23 cellular contexts compared by ENCODE assay signal in genomic region chr19:49395581-49396407, GRCh38. TPM values are rescaled to one million over a fixed set of nuclear protein-coding genes. Genes with fewer than 3 reads are reported as not detected.
DNase-seq lines count a peak whose midpoint lies in the region; ATAC-seq and TF ChIP-seq lines count a peak whose summit lies in the region.
"Had no signal": no experiment of that assay in that cellular context is flagged by ENCODE, and none has a peak within 500 bp of the region (broad histone marks: within the 10 kb centered on the region; RNA-seq: fewer than 3 reads in every experiment).

No MANE protein-coding gene starts in this region.

- H3K27ac ChIP-seq in foreskin keratinocyte = no peak overlapping the region
- H3K27ac ChIP-seq: esophagus squamous epithelium had no signal

- peaks cover 12% of the 10 kb centered on the region for H3K27me3 Mint-ChIP-seq in nephron progenitor cell (ENCODE audit: low read depth, poor library complexity)
- H3K27me3 Mint-ChIP-seq: activated naive CD8-positive, alpha-beta T cell had no signal

- H3K36me3 Mint-ChIP-seq in nephron progenitor cell (ENCODE audit: low read depth) = no peaks in the 10 kb centered on the region
- H3K36me3 Mint-ChIP-seq: activated naive CD8-positive, alpha-beta T cell; IgD-negative memory B cell; mesothelial cell of epicardium; natural killer cell treated with Interleukin-12 subunit alpha and Interleukin-12 subunit beta and Interleukin-15 and Interleukin-18, amount 100 ng/mL, for 72 hours had no signal

- ATAC-seq in foreskin keratinocyte (no peak), GM18861 (IDR thresholded peaks at IDR 0.05; ENCODE audit: unreplicated experiment) (no peak)
- ATAC-seq: natural killer cell treated with Interleukin-12 subunit alpha and Interleukin-12 subunit beta and Interleukin-15 and Interleukin-18, amount 100 ng/mL, for 72 hours had no signal

- H3K4me1 ChIP-seq in foreskin keratinocyte = no peaks in the 10 kb centered on the region

- TF ChIP-seq CTCF in nephron progenitor cell (IDR thresholded peaks at IDR 0.05) (no peak), GM20000 (IDR thresholded peaks at IDR 0.05; ENCODE audit: extremely low read depth, missing control alignments) (no peak), foreskin keratinocyte (conservative IDR thresholded peaks at IDR 0.05) (no peak)

- DNase-seq in DMS 273 (lab: John Stamatoyannopoulos, UW; ENCODE audit: unreplicated experiment) (peak; percentile 89), amniotic epithelial cell (ENCODE audit: low read depth) (peak; percentile 52), nephron progenitor cell (no peak), GM20000 (ENCODE audit: low spot score) (no peak), foreskin keratinocyte (no peak)
- DNase-seq: CD8-positive, alpha-beta memory T cell; esophagus squamous epithelium; HFFc6; MM.1S; NCI-H187 treated with DMSO at 0.1 percent for 48 hours; stimulated activated CD4-positive, alpha-beta T cell treated with anti-CD3 and anti-CD28 coated beads, Interleukin-2, amount 100 ng/mL, for 24 hours; stimulated activated naive CD4-positive, alpha-beta T cell; T-helper 9 cell had no signal

- peaks cover 2% of the 10 kb centered on the region for H3K27me3 ChIP-seq in foreskin keratinocyte

- no peak overlapping the region for H3K4me3 Mint-ChIP-seq in nephron progenitor cell
- H3K4me3 Mint-ChIP-seq: activated naive CD8-positive, alpha-beta T cell; CD8-positive, alpha-beta memory T cell; HFFc6; IgD-negative memory B cell; mesothelial cell of epicardium; natural killer cell treated with Interleukin-12 subunit alpha and Interleukin-12 subunit beta and Interleukin-15 and Interleukin-18, amount 100 ng/mL, for 72 hours had no signal

- TF ChIP-seq EP300 in Ishikawa (IDR thresholded peaks at IDR 0.05; ENCODE audit: borderline replicate concordance) = no peak

- H3K9me3 Mint-ChIP-seq in nephron progenitor cell = no peaks in the 10 kb centered on the region
- H3K9me3 Mint-ChIP-seq: CD8-positive, alpha-beta memory T cell; HFFc6; IgD-negative memory B cell; mesothelial cell of epicardium; natural killer cell treated with Interleukin-12 subunit alpha and Interleukin-12 subunit beta and Interleukin-15 and Interleukin-18, amount 100 ng/mL, for 72 hours had no signal

- H3K27ac Mint-ChIP-seq in nephron progenitor cell = peak overlapping the region; percentile 29
- H3K27ac Mint-ChIP-seq: activated naive CD8-positive, alpha-beta T cell; HFFc6; IgD-negative memory B cell; mesothelial cell of epicardium; natural killer cell treated with Interleukin-12 subunit alpha and Interleukin-12 subunit beta and Interleukin-15 and Interleukin-18, amount 100 ng/mL, for 72 hours; progenitor cell of endocrine pancreas had no signal

- no peak for TF ChIP-seq RAD21 in Ishikawa (IDR thresholded peaks at IDR 0.05; ENCODE audit: low read depth)

- peaks cover 47% of the 10 kb centered on the region for H3K4me1 Mint-ChIP-seq in nephron progenitor cell

TF ChIP-seq in Ishikawa, 13 proteins besides CTCF, POLR2A, EP300 and RAD21:
- TF ChIP-seq CEBPB (IDR thresholded peaks at IDR 0.05) (peak; percentile 37), NFIC (IDR thresholded peaks at IDR 0.05) (no peak)

RNA-seq across cellular contexts. Expression of gene KASH5, which starts 7.7 kb away (rescaled TPM):
- total RNA-seq in foreskin keratinocyte = not detected in 2 replicates
- not detected in 2 replicates for polyA plus RNA-seq in foreskin keratinocyte
- total RNA-seq: esophagus squamous epithelium, HFFc6, mesothelial cell of epicardium, NCI-H460, progenitor cell of endocrine pancreas, skeletal muscle tissue had no signal
- polyA plus RNA-seq: CD8-positive, alpha-beta memory T cell; IgD-negative memory B cell had no signal

RNA-seq across cellular contexts. Expression of gene PTH2, which starts 27.4 kb away (rescaled TPM):
- not detected in 2 replicates for total RNA-seq in foreskin keratinocyte
- polyA plus RNA-seq in foreskin keratinocyte = not detected in 2 replicates
- total RNA-seq: CD8-positive, alpha-beta memory T cell; esophagus squamous epithelium; HFFc6; mesothelial cell of epicardium; natural killer cell treated with Interleukin-12 subunit alpha and Interleukin-12 subunit beta and Interleukin-15 and Interleukin-18, amount 100 ng/mL, for 72 hours; NCI-H460; progenitor cell of endocrine pancreas; skeletal muscle tissue had no signal
- polyA plus RNA-seq: CD8-positive, alpha-beta memory T cell; IgD-negative memory B cell; thymus had no signal

RNA-seq across cellular contexts. Expression of gene GFY, which starts 29.4 kb away (rescaled TPM):
- not detected in 2 replicates for total RNA-seq in foreskin keratinocyte
- polyA plus RNA-seq in foreskin keratinocyte = not detected in 2 replicates
- total RNA-seq: CD8-positive, alpha-beta memory T cell; esophagus squamous epithelium; HFFc6; mesothelial cell of epicardium; natural killer cell treated with Interleukin-12 subunit alpha and Interleukin-12 subunit beta and Interleukin-15 and Interleukin-18, amount 100 ng/mL, for 72 hours; NCI-H460; progenitor cell of endocrine pancreas; skeletal muscle tissue had no signal
- polyA plus RNA-seq: CD8-positive, alpha-beta memory T cell; IgD-negative memory B cell had no signal

RNA-seq across cellular contexts. Expression of gene DKKL1, which starts 32.1 kb away (rescaled TPM):
- total RNA-seq in foreskin keratinocyte = 0.25 and 0.31 TPM in 2 replicates
- polyA plus RNA-seq in foreskin keratinocyte = 0.15 TPM in 1 of 2 replicates, not detected in the other
- total RNA-seq: CD8-positive, alpha-beta memory T cell; esophagus squamous epithelium; HFFc6; natural killer cell treated with Interleukin-12 subunit alpha and Interleukin-12 subunit beta and Interleukin-15 and Interleukin-18, amount 100 ng/mL, for 72 hours; NCI-H460 had no signal
- polyA plus RNA-seq: CD8-positive, alpha-beta memory T cell had no signal

RNA-seq across cellular contexts. Expression of gene TEAD2, which starts 33.6 kb away (rescaled TPM):
- 26.7 and 34.0 TPM in 2 replicates for total RNA-seq in foreskin keratinocyte
- polyA plus RNA-seq in foreskin keratinocyte = 23.8 and 26.1 TPM in 2 replicates
- total RNA-seq: CD8-positive, alpha-beta memory T cell; natural killer cell treated with Interleukin-12 subunit alpha and Interleukin-12 subunit beta and Interleukin-15 and Interleukin-18, amount 100 ng/mL, for 72 hours had no signal
- polyA plus RNA-seq: CD8-positive, alpha-beta memory T cell had no signal

Comparison
In these comparisons a context has a peak if more than half of its experiments do, and no peak if none do; other contexts are left out.
1. DNase-seq: peak in DMS 273 (single experiment) and amniotic epithelial cell (single experiment); none in nephron progenitor cell (single experiment), GM20000 (single experiment) and foreskin keratinocyte (0 of 2).